ENCODE assay signal across 7 cellular contexts in the genomic region with DNA sequence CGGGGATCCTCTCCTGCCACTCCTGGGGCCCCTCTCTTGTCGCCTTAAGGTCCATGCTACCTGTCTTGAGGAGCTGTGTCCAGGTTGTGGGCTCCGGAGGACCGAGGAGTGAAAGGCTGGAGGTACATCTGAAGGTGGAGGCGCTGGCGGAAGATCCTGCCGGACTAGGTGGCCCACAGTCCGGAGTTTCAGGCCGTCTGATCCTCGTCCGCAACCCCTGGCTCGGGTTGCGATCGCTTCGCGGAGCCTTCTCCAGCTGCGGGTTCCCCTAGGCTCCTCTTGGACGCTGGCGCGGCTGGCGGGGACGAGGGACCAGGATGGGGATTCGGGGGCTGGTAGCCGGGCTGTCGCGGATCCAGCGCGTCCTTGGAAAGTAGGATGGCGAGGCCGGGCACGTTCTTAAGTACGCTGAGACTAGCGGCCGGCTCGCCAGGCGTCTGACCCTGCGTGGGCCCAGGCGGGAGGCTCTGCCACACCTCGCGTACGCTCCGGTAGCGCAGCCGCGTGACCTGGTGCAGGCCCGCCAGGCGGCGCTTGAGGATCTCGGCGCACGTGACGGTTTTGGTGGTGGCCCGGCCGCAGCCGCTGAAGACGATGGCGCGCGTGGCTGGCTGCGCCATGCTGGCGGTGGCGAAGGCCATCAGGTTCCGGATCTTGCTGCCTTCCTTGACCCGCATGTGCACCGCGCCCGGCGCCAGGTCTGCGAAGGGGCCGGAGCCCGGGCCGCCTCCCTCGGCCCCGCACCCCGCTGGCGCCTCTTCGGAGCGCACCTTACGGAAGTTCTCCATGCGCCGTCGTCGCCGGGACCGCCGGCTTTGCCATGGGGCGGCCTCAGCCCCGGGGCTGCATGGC. TPM values are rescaled to one million over a fixed set of nuclear protein-coding genes. Genes with fewer than 3 reads are reported as not detected.
DNase-seq lines count a peak whose midpoint lies in the region; ATAC-seq and TF ChIP-seq lines count a peak whose summit lies in the region.

No MANE protein-coding gene starts in this region.

- H3K4ac ChIP-seq in trophoblast cell (ENCODE audit: low read depth, low read length), result no peak overlapping the region

- H4K8ac ChIP-seq in trophoblast cell (ENCODE audit: low read depth, low read length), result peak overlapping the region; percentile 21

- peak overlapping the region; percentile 56 for H2AFZ ChIP-seq in trophoblast cell (ENCODE audit: insufficient read depth, low read length, poor library complexity)

- no peak overlapping the region for H4K91ac ChIP-seq in trophoblast cell (ENCODE audit: low read depth, low read length)

- no peak overlapping the region for H3K9ac ChIP-seq in trophoblast cell (ENCODE audit: low read length)

- no peak for TF ChIP-seq EP300 in upper lobe of left lung (IDR thresholded peaks at IDR 0.05)

- DNase-seq in Panc1 (ENCODE audit: low read depth, low spot score), result no peak
- DNase-seq in activated naive CD4-positive, alpha-beta T cell treated with anti-CD3 and anti-CD28 coated beads, Interleukin-2, amount 50 U/mL, for 16 hours, result peak; percentile 80
- DNase-seq in Right ventricle myocardium inferior (ENCODE audit: missing footprints), result peak; percentile 88
- peak; percentile 71 to 82 for DNase-seq in trophoblast cell
- DNase-seq in upper lobe of left lung, result peak; percentile 85 to 95

- H3K9me3 ChIP-seq in Panc1 (ENCODE audit: control insufficient read depth, insufficient read depth, low read depth, low read length), result no peaks in the 10 kb centered on the region
- H3K9me3 ChIP-seq in trophoblast cell (ENCODE audit: insufficient read depth, low read depth, low read length), result peaks cover 4% of the 10 kb centered on the region
- no peaks in the 10 kb centered on the region for H3K9me3 ChIP-seq in upper lobe of left lung

- CTCF ChIA-PET in Panc1 (lab: Charles Lee), result interaction anchor here (0.5 to 0.8 kb wide), 4 partner anchors 54 to 902 kb away, joined by 3 to 4 read pairs (median 3); no protein-coding TSS in a partner anchor

- H3K79me1 ChIP-seq in trophoblast cell (ENCODE audit: low read length), result no peaks in the 10 kb centered on the region

- peak overlapping the region; percentile 79 to 96 for H3K4me3 ChIP-seq in Panc1 (ENCODE audit: low read depth in 2 of 2, low read length in 2 of 2)
- H3K4me3 ChIP-seq in trophoblast cell (ENCODE audit: low read depth, low read length), result peak overlapping the region; percentile 65
- peak overlapping the region; percentile 51 to 80 (median 64) for H3K4me3 ChIP-seq in upper lobe of left lung

- POLR2A ChIA-PET in Panc1 (lab: Charles Lee), result interaction anchor here (0.6 to 1.0 kb wide), 2 partner anchors 67 to 73 kb away, joined by 3 read pairs; a partner anchor contains a TSS

- no peak overlapping the region for H2BK120ac ChIP-seq in trophoblast cell (ENCODE audit: insufficient read depth, low read length, poor library complexity)

- H3K18ac ChIP-seq in trophoblast cell (ENCODE audit: low read length), result no peak overlapping the region

- H3K27me3 ChIP-seq in Panc1 (ENCODE audit: control insufficient read depth, insufficient read depth, low read length) (no peaks in the 10 kb centered on the region), trophoblast cell (ENCODE audit: insufficient read depth, low read length) (peaks cover 51% of the 10 kb centered on the region), upper lobe of left lung (peaks cover 0 to 6% (median 3%) of the 10 kb centered on the region in 4 donors)

- TF ChIP-seq CTCF in Panc1 (IDR thresholded peaks at IDR 0.05), result peak; percentile 80
- TF ChIP-seq CTCF in upper lobe of left lung (IDR thresholded peaks at IDR 0.05), result peak; percentile 31 to 83 (median 71)

- no peak overlapping the region for H2BK12ac ChIP-seq in trophoblast cell (ENCODE audit: low read length)

- H3K36me3 ChIP-seq in Panc1 (ENCODE audit: control insufficient read depth, insufficient read depth, low read length) (no peaks in the 10 kb centered on the region), trophoblast cell (ENCODE audit: control insufficient read depth in 1 of 2, insufficient read depth in 2 of 2, low read length in 2 of 2) (no peaks in the 10 kb centered on the region), upper lobe of left lung (no peaks in the 10 kb centered on the region)

- H3K27ac ChIP-seq in Panc1 (ENCODE audit: low read length) (peak overlapping the region; percentile 96), trophoblast cell (ENCODE audit: low read depth, low read length) (no peak overlapping the region), upper lobe of left lung (peak overlapping the region; percentile 69 to 89 (median 80))

- no peak for TF ChIP-seq POLR2A in upper lobe of left lung (IDR thresholded peaks at IDR 0.05)

- intact Hi-C loops in Panc1 (cut with micrococcal nuclease; ENCODE audit: unreplicated experiment), result loop anchor here (5.0 to 10.0 kb wide), 2 partner anchors 181 to 246 kb away; a partner anchor contains a TSS
- intact Hi-C loops in Right ventricle myocardium inferior (cut with DNase I), result loop anchor here (5.0 kb wide), 1 partner anchor 246 kb away; a partner anchor contains a TSS

- H4K12ac ChIP-seq in trophoblast cell (ENCODE audit: low read depth, low read length), result no peak overlapping the region

- ATAC-seq in GM18520 (IDR thresholded peaks at IDR 0.05; ENCODE audit: unreplicated experiment), result peak; percentile 33
- ATAC-seq in HG02981 (IDR thresholded peaks at IDR 0.05; ENCODE audit: unreplicated experiment), result peak; percentile 40
- ATAC-seq in Panc1, result peak; percentile 59
- ATAC-seq in Right ventricle myocardium inferior, result peak; percentile 64
- ATAC-seq in upper lobe of left lung (ENCODE audit: low FRiP score in 2 of 2), result peak; percentile 62 to 81

- H3K79me2 ChIP-seq in trophoblast cell (ENCODE audit: control insufficient read depth, insufficient read depth, low read length, poor library complexity), result no peaks in the 10 kb centered on the region

- no CpG with 5 or more reads among the region's 88 CpGs for WGBS in trophoblast cell (ENCODE audit: extremely low coverage, insufficient coverage, insufficient read length)
- 24 to 62% methylated on average over 29 to 55 of the region's 88 CpGs for WGBS in upper lobe of left lung, 2 donors

- no peak overlapping the region for H3K23ac ChIP-seq in trophoblast cell (ENCODE audit: low read length)

- peak overlapping the region; percentile 98 for H3K4me2 ChIP-seq in trophoblast cell (ENCODE audit: low read length)

- H3K4me1 ChIP-seq in Panc1 (ENCODE audit: control insufficient read depth, insufficient read depth, low read length) (peaks cover 30% of the 10 kb centered on the region), trophoblast cell (ENCODE audit: control insufficient read depth in 1 of 2, insufficient read depth in 2 of 2, low read length in 2 of 2) (peaks cover 13 to 14% of the 10 kb centered on the region in 2 experiments), upper lobe of left lung (peaks cover 45 to 63% (median 52%) of the 10 kb centered on the region in 4 donors)

- no peak overlapping the region for H3K14ac ChIP-seq in trophoblast cell (ENCODE audit: low read length)

- BruUV-seq in Panc1 (replicated peaks; lab: Mats Ljungman, UMichigan), result no TSS peak

- H2BK5ac ChIP-seq in trophoblast cell (ENCODE audit: low read depth, low read length, poor library complexity), result no peak overlapping the region

- H2AK5ac ChIP-seq in trophoblast cell (ENCODE audit: low read length), result no peak overlapping the region

- in situ Hi-C loops in Panc1 (cut with HindIII; ENCODE audit: low pct_unique_long_range_greater_than_20kb, low sequenced_read_pairs), result no loop called here

RNA-seq across cellular contexts. Expression of a gene that starts 0.6 kb away (rescaled TPM):
- 40.1 TPM for total RNA-seq in Panc1 (2021; ENCODE audit: unreplicated experiment)
- polyA plus RNA-seq in Panc1 (2012; ENCODE audit: insufficient read length), result 33.3 TPM
- total RNA-seq in Right ventricle myocardium inferior, result 2.7 TPM
- 0.19 and 0.22 TPM in 2 replicates for polyA plus RNA-seq in trophoblast cell (2013)
- 10 to 100 TPM in 5 of 6 donors, 1 to 10 TPM in 1; 9.4 to 28.4 (median 19.2) TPM for total RNA-seq in upper lobe of left lung

RNA-seq across cellular contexts. Expression of a gene that starts 18.1 kb away (rescaled TPM):
- total RNA-seq in Panc1 (2021; ENCODE audit: unreplicated experiment) (353 TPM), Right ventricle myocardium inferior (1,490 TPM), upper lobe of left lung (100 to 1,000 TPM in 2 of 6 donors, 10 to 100 TPM in 4; 50.9 to 168 (median 93.0) TPM)
- polyA plus RNA-seq in Panc1 (2012; ENCODE audit: insufficient read length), result 349 TPM
- 295 and 305 TPM in 2 replicates for polyA plus RNA-seq in trophoblast cell (2013)

RNA-seq across cellular contexts. Expression of a gene that starts 39.3 kb away (rescaled TPM):
- total RNA-seq in Panc1 (2021; ENCODE audit: unreplicated experiment) (11.2 TPM), Right ventricle myocardium inferior (1.9 TPM), upper lobe of left lung (10 to 100 TPM in 1 of 6 donors, 1 to 10 TPM in 5; 1.0 to 12.3 (median 3.0) TPM)
- polyA plus RNA-seq in Panc1 (2012; ENCODE audit: insufficient read length), result 13.5 TPM
- polyA plus RNA-seq in trophoblast cell (2013), result 3.7 and 4.3 TPM in 2 replicates

RNA-seq across cellular contexts. Expression of a gene that starts 49.4 kb away (rescaled TPM):
- total RNA-seq in Panc1 (2021; ENCODE audit: unreplicated experiment) (68.6 TPM), Right ventricle myocardium inferior (110 TPM), upper lobe of left lung (100 to 1,000 TPM in 1 of 6 donors, 10 to 100 TPM in 5; 49.3 to 122 (median 71.5) TPM)
- polyA plus RNA-seq in Panc1 (2012; ENCODE audit: insufficient read length), result 41.2 TPM
- 27.1 and 29.6 TPM in 2 replicates for polyA plus RNA-seq in trophoblast cell (2013)
